ENCODE assay signal across 8 cellular contexts in genomic region chr9:137064027-137064879, GRCh38. TPM values are rescaled to one million over a fixed set of nuclear protein-coding genes. Genes with fewer than 3 reads are reported as not detected.
DNase-seq lines count a peak whose midpoint lies in the region; ATAC-seq and TF ChIP-seq lines count a peak whose summit lies in the region.

No MANE protein-coding gene starts in this region.

- no peak overlapping the region for H3K4me3 Mint-ChIP-seq in T-cell

- H3K9me3 ChIP-seq in HEK293 (ENCODE audit: control insufficient read depth, insufficient read depth, low read depth, low read length): no peaks in the 10 kb centered on the region

- peaks cover 5 to 8% (median 7%) of the 10 kb centered on the region in 3 donors for H3K4me1 Mint-ChIP-seq in T-cell

- in situ Hi-C loops in astrocyte of the cerebellum (cut with HindIII; ENCODE audit: low sequenced_read_pairs): no loop called here

- H3K27ac Mint-ChIP-seq in T-cell: no peak overlapping the region

- POLR2A ChIA-PET in HEK293 (lab: Yijun Ruan, JAX) (interaction anchor here (0.6 to 1.5 kb wide), 9 partner anchors 12 to 264 kb away, joined by 3 to 9 read pairs (median 4); partner anchors contain the start of genes MAN1B1, NPDC1, TUBB4B and UAP1L1), T-cell (lab: Charles Lee) (no interaction called here)

- H3K4me3 ChIP-seq in HEK293 (ENCODE audit: low read depth, low read length) (no peak overlapping the region), astrocyte of the cerebellum (ENCODE audit: low read depth, low read length) (no peak overlapping the region)

- H3K27ac ChIP-seq in HEK293 (ENCODE audit: extremely low read depth, low read depth, low read length): no peak overlapping the region

- H3K36me3 Mint-ChIP-seq in T-cell: no peaks in the 10 kb centered on the region

- peaks cover 3% of the 10 kb centered on the region in 2 donors for H3K27me3 Mint-ChIP-seq in T-cell

- peaks cover 3% of the 10 kb centered on the region; the same call in 1 of the 2 replicates for H3K4me1 ChIP-seq in HEK293 (ENCODE audit: control insufficient read depth, insufficient read depth, low read length)

- CTCF ChIA-PET in HEK293 (lab: Yijun Ruan, JAX): interaction anchor here (0.6 to 11.3 kb wide), 27 partner anchors 8 to 339 kb away, joined by 3 to 237 read pairs (median 4); partner anchors contain the start of genes ABCA2, ENTPD2, MAN1B1 and NPDC1
- CTCF ChIA-PET in T-cell (lab: Charles Lee): interaction anchor here in 1 of 2 donors (1.0 kb wide), 1 partner anchor 18 kb away, joined by 3 read pairs; no protein-coding TSS in a partner anchor

- DNase-seq in C1 segment of cervical spinal cord (lab: John Stamatoyannopoulos, UW) (peak in 11 of 14 donors; percentile 20 to 68 (median 28)), T-cell (peak in 19 of 34 experiments; percentile 20 to 61 (median 45)), astrocyte of the cerebellum (ENCODE audit: low read depth) (no peak), iPS-NIHi11 (ENCODE audit: low spot score) (peak; percentile 83)
- peak; percentile 76 for DNase-seq in stimulated activated CD4-positive, alpha-beta T cell treated with anti-CD3 and anti-CD28 coated beads, Interleukin-15, amount 100 ng/mL, for 24 hours

- H3K9me3 Mint-ChIP-seq in T-cell: no peaks in the 10 kb centered on the region

- TF ChIP-seq CTCF in HEK293 (tag by site-specific recombination; IDR thresholded peaks at IDR 0.05): peak; percentile 95
- TF ChIP-seq CTCF in astrocyte of the cerebellum (IDR thresholded peaks at IDR 0.05; ENCODE audit: low read depth, low read length, missing control alignments): peak; percentile 94

- peak; percentile 29 to 47 (median 34) for ATAC-seq in T-cell (replicated peaks in 1 of 4)
- ATAC-seq in GM18870 (IDR thresholded peaks at IDR 0.05; ENCODE audit: unreplicated experiment): no peak
- ATAC-seq in HG02642 (IDR thresholded peaks at IDR 0.05; ENCODE audit: poor library complexity, unreplicated experiment): no peak

- peaks cover 0 to 17% of the 10 kb centered on the region in 2 experiments; a peak in 1 of 3 replicates for H3K36me3 ChIP-seq in HEK293 (ENCODE audit: control insufficient read depth in 2 of 2, insufficient read depth in 1 of 2, low read length in 2 of 2)

TF ChIP-seq in HEK293, 187 proteins besides CTCF, POLR2A, EP300 and RAD21 (continues in another document):
- TF ChIP-seq EGR2 (tag by site-specific recombination; IDR thresholded peaks at IDR 0.05; ENCODE audit: low read depth) (peak; percentile 60), ZNF704 (tag by site-specific recombination; IDR thresholded peaks at IDR 0.05) (no peak), SP2 (tag by site-specific recombination; IDR thresholded peaks at IDR 0.05) (peak; percentile 41; the same call in 1 of the 2 replicates), ZBTB17 (tag by site-specific recombination; IDR thresholded peaks at IDR 0.05) (0 out of 2 replicates have a peak, but pooled peaks have one; percentile 22), ZNF529 (tag by site-specific recombination; IDR thresholded peaks at IDR 0.05; ENCODE audit: insufficient replicate concordance) (no peak), GLI2 (tag by site-specific recombination; IDR thresholded peaks at IDR 0.05; ENCODE audit: borderline replicate concordance, low read depth) (no peak), ZNF600 (tag by site-specific recombination; IDR thresholded peaks at IDR 0.05) (peak; percentile 73), PBX3 (CRISPR knock-in tag; IDR thresholded peaks at IDR 0.05) (peak; percentile 64; the same call in 1 of the 2 replicates), KLF1 (tag by site-specific recombination; IDR thresholded peaks at IDR 0.05) (0 out of 2 replicates have a peak, but pooled peaks have one; percentile 22), PRDM10 (tag by site-specific recombination; IDR thresholded peaks at IDR 0.05) (peak; percentile 81)
- TF ChIP-seq, protein P1, sequence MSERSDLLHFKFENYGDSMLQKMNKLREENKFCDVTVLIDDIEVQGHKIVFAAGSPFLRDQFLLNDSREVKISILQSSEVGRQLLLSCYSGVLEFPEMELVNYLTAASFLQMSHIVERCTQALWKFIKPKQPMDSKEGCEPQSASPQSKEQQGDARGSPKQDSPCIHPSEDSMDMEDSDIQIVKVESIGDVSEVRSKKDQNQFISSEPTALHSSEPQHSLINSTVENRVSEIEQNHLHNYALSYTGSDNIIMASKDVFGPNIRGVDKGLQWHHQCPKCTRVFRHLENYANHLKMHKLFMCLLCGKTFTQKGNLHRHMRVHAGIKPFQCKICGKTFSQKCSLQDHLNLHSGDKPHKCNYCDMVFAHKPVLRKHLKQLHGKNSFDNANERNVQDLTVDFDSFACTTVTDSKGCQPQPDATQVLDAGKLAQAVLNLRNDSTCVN (tag by site-specific recombination; optimal IDR thresholded peaks at IDR 0.05): peak; percentile 27
- TF ChIP-seq, protein P2, sequence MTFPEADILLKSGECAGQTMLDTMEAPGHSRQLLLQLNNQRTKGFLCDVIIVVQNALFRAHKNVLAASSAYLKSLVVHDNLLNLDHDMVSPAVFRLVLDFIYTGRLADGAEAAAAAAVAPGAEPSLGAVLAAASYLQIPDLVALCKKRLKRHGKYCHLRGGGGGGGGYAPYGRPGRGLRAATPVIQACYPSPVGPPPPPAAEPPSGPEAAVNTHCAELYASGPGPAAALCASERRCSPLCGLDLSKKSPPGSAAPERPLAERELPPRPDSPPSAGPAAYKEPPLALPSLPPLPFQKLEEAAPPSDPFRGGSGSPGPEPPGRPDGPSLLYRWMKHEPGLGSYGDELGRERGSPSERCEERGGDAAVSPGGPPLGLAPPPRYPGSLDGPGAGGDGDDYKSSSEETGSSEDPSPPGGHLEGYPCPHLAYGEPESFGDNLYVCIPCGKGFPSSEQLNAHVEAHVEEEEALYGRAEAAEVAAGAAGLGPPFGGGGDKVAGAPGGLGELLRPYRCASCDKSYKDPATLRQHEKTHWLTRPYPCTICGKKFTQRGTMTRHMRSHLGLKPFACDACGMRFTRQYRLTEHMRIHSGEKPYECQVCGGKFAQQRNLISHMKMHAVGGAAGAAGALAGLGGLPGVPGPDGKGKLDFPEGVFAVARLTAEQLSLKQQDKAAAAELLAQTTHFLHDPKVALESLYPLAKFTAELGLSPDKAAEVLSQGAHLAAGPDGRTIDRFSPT (tag by site-specific recombination; IDR thresholded peaks at IDR 0.05): peak; percentile 85

RNA-seq across cellular contexts. Expression of gene SAPCD2, which starts 6.1 kb away (rescaled TPM):
- total RNA-seq in T-cell: 1 to 10 TPM in 1 of 5 donors, under 1 TPM in 4; 0.33 to 1.0 (median 0.83) TPM

RNA-seq across cellular contexts. Expression of gene ENTPD2, which starts 10.4 kb away (rescaled TPM):
- under 1 TPM in 1 of 5 donors, not detected in 4; 0.32 TPM for total RNA-seq in T-cell

RNA-seq across cellular contexts. Expression of gene UAP1L1, which starts 13.1 kb away (rescaled TPM):
- 10 to 100 TPM; 11.3 to 32.8 (median 19.3) TPM for total RNA-seq in T-cell

RNA-seq across cellular contexts. Expression of gene NPDC1, which starts 18.3 kb away (rescaled TPM):
- total RNA-seq in T-cell: 10 to 100 TPM; 32.4 to 76.7 (median 57.0) TPM

RNA-seq across cellular contexts. Expression of gene MAN1B1, which starts 22.5 kb away (rescaled TPM):
- total RNA-seq in T-cell: 10 to 100 TPM; 62.0 to 91.5 (median 84.8) TPM

Comparison
In these comparisons a context has a peak if more than half of its experiments do, and no peak if none do; other contexts are left out.
1. ATAC-seq: peak in T-cell (4 of 4); none in GM18870 (single experiment) and HG02642 (single experiment).